In the genomic region with DNA sequence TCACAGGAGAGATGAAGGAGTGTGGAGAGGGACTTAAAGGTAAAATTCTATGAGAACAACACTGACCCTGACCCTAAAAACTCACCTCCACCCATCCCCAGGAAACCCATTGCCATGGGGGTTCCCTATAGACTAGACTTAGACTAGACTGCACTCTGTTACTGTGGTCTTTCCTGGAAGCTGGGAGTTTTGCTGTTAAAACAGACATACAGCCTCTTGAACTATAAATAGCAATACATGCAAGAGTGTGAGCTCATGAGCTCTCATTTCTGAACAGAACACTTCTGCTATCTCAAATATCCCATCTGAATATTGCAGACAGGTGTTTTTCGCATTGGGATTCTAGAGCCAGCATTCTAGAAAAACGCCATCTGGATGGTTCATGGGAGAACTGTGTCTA, we compare ENCODE assay signal across 10 cellular contexts. TPM values are rescaled to one million over a fixed set of nuclear protein-coding genes. Genes with fewer than 3 reads are reported as not detected.
DNase-seq lines count a peak whose midpoint lies in the region; ATAC-seq and FAIRE-seq lines count a peak whose summit lies in the region.
"Had no signal": no experiment of that assay in that cellular context is flagged by ENCODE, and none has a peak within 500 bp of the region (broad histone marks: within the 10 kb centered on the region; RNA-seq: fewer than 3 reads in every experiment).

No MANE protein-coding gene starts in this region.

- H3K9me3 Mint-ChIP-seq in naive thymus-derived CD8-positive, alpha-beta T cell = no peaks in the 10 kb centered on the region

- H3K4me3 Mint-ChIP-seq in naive thymus-derived CD8-positive, alpha-beta T cell = peak overlapping the region; percentile 8 to 78 (median 43)

- peak overlapping the region in 6 of 10 donors; percentile 62 to 85 (median 82) for H3K27ac Mint-ChIP-seq in naive thymus-derived CD8-positive, alpha-beta T cell

- no peaks in the 10 kb centered on the region for H3K36me3 Mint-ChIP-seq in naive thymus-derived CD8-positive, alpha-beta T cell

- no peak for FAIRE-seq in urothelium cell line (lab: Jason Lieb, UNC)

- peaks cover 21 to 70% (median 68%) of the 10 kb centered on the region in 4 donors for H3K4me1 Mint-ChIP-seq in naive thymus-derived CD8-positive, alpha-beta T cell

- H3K27me3 Mint-ChIP-seq in naive thymus-derived CD8-positive, alpha-beta T cell = peaks cover 0 to 1% (median 0%) of the 10 kb centered on the region in 5 donors

- POLR2A ChIA-PET in naive thymus-derived CD8-positive, alpha-beta T cell (lab: Charles Lee) = interaction anchor here (0.8 to 5.5 kb wide), 3 partner anchors 11 to 22 kb away, joined by 3 to 95 read pairs (median 4); no protein-coding TSS in a partner anchor

- ATAC-seq in GM21576 (IDR thresholded peaks at IDR 0.05; ENCODE audit: unreplicated experiment) = peak; percentile 35
- ATAC-seq in naive thymus-derived CD8-positive, alpha-beta T cell = no peak

- DNase-seq in DMS 273 (lab: John Stamatoyannopoulos, UW; ENCODE audit: unreplicated experiment) (peak; percentile 56), DMS 273 treated with DMSO at 0.1 percent for 48 hours (lab: John Stamatoyannopoulos, UW) (no peak), NCI-H2171 (lab: John Stamatoyannopoulos, UW) (peak; percentile 33), GF-D8 (lab: John Stamatoyannopoulos, UW) (no peak), urothelium cell line (ENCODE audit: low spot score) (no peak), NCI-H524 (lab: John Stamatoyannopoulos, UW) (no peak)
- no peak for DNase-seq in naive thymus-derived CD8-positive, alpha-beta T cell
- DNase-seq: colonic mucosa, NCI-H774 had no signal

RNA-seq across cellular contexts. Expression of a gene that starts 51.8 kb away (rescaled TPM):
- not detected for total RNA-seq in naive thymus-derived CD8-positive, alpha-beta T cell
- under 1 TPM in 1 of 3 donors, not detected in 2; 0.15 TPM for polyA plus RNA-seq in naive thymus-derived CD8-positive, alpha-beta T cell
- total RNA-seq: colonic mucosa had no signal

RNA-seq across cellular contexts. Expression of a gene that starts 56.9 kb away (rescaled TPM):
- 1 to 10 TPM; 4.1 to 4.3 TPM for total RNA-seq in naive thymus-derived CD8-positive, alpha-beta T cell
- polyA plus RNA-seq in naive thymus-derived CD8-positive, alpha-beta T cell = 1 to 10 TPM in 2 of 3 donors, under 1 TPM in 1; 0.71 to 2.3 (median 1.1) TPM

Comparison
In these comparisons a context has a peak if more than half of its experiments do, and no peak if none do; other contexts are left out.
1. DNase-seq: peak in DMS 273 (single experiment) and NCI-H2171 (single experiment); none in DMS 273 treated with DMSO at 0.1 percent for 48 hours (single experiment), naive thymus-derived CD8-positive, alpha-beta T cell (0 of 10), GF-D8 (single experiment), urothelium cell line (single experiment) and NCI-H524 (0 of 2).